1 cellular context compared by ENCODE assay signal in the genomic region with DNA sequence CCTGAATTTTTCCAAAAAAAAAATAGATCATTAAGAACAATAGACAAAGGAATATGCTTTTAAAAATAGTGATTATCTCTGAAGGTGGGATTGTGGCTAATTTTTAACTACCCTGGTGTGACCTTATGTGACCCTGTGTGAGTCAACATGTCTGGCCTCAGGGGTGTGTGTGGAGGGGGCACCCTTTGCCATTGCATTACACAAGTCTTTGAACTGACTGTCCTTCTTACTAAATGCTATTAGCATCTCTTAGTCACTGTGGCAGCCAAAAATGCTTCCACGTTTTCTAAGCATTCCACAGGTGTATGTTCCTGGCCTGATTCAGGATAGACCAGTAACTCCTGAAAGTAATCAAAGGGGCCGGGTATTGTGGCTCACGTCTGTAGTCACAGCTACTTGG.
TF ChIP-seq lines count a peak whose summit lies in the region.

No MANE protein-coding gene starts in this region.

TF ChIP-seq in HepG2, 621 proteins besides CTCF, POLR2A, EP300 and RAD21 (continued from another document and continues in another):
- TF ChIP-seq THRA (CRISPR knock-in tag; IDR thresholded peaks at IDR 0.05; ENCODE audit: borderline replicate concordance) (peak; percentile 100), ZNF790 (CRISPR knock-in tag; IDR thresholded peaks at IDR 0.05; ENCODE audit: borderline replicate concordance) (no peak), ZKSCAN8 (CRISPR knock-in tag; IDR thresholded peaks at IDR 0.05; ENCODE audit: borderline replicate concordance) (no peak), TGIF2 (CRISPR knock-in tag; IDR thresholded peaks at IDR 0.05) (no peak), ZNF558 (CRISPR knock-in tag; IDR thresholded peaks at IDR 0.05; ENCODE audit: borderline replicate concordance) (no peak), ZNF556 (CRISPR knock-in tag; IDR thresholded peaks at IDR 0.05; ENCODE audit: borderline replicate concordance) (no peak), HOMEZ (CRISPR knock-in tag; IDR thresholded peaks at IDR 0.05; ENCODE audit: low read depth) (no peak), SNAPC2 (CRISPR knock-in tag; IDR thresholded peaks at IDR 0.05) (no peak), ZNF317 (CRISPR knock-in tag; IDR thresholded peaks at IDR 0.05) (peak; percentile 47; the same call in 1 of the 2 replicates), KLF12 (CRISPR knock-in tag; IDR thresholded peaks at IDR 0.05; ENCODE audit: borderline replicate concordance) (no peak), SNRNP70 (IDR thresholded peaks at IDR 0.05; ENCODE audit: low read depth, low read length) (no peak), ZFAT (CRISPR knock-in tag; conservative IDR thresholded peaks at IDR 0.05) (no peak), MYC (CRISPR knock-in tag; IDR thresholded peaks at IDR 0.05; ENCODE audit: borderline replicate concordance) (no peak), ZNF264 (CRISPR knock-in tag; IDR thresholded peaks at IDR 0.05) (peak; percentile 42; the same call in 1 of the 2 replicates), RBM22 (optimal IDR thresholded peaks at IDR 0.05; ENCODE audit: low read length) (no peak), ZNF766 (CRISPR knock-in tag; IDR thresholded peaks at IDR 0.05; ENCODE audit: borderline replicate concordance) (no peak), ZNF44 (CRISPR knock-in tag; IDR thresholded peaks at IDR 0.05) (no peak), SCMH1 (CRISPR knock-in tag; IDR thresholded peaks at IDR 0.05; ENCODE audit: borderline replicate concordance) (no peak), HBP1 (CRISPR knock-in tag; IDR thresholded peaks at IDR 0.05; ENCODE audit: low read depth) (no peak), ZFP36 (IDR thresholded peaks at IDR 0.05; ENCODE audit: borderline replicate concordance, low read depth, low read length, partially characterized antibody) (no peak), ZNF83 (CRISPR knock-in tag; IDR thresholded peaks at IDR 0.05; ENCODE audit: borderline replicate concordance) (no peak), GTF2F1 (IDR thresholded peaks at IDR 0.05; ENCODE audit: low read length) (no peak), ZNF24 (IDR thresholded peaks at IDR 0.05) (no peak), ZNF225 (CRISPR knock-in tag; IDR thresholded peaks at IDR 0.05) (no peak), ZNF660 (CRISPR knock-in tag; IDR thresholded peaks at IDR 0.05; ENCODE audit: borderline replicate concordance, low read depth) (no peak), FOXA1 (IDR thresholded peaks at IDR 0.05) (0 out of 2 replicates have a peak, but pooled peaks have one; percentile 9), FOXA1 (CRISPR knock-in tag; IDR thresholded peaks at IDR 0.05) (peak; percentile 84), CENPX (CRISPR knock-in tag; IDR thresholded peaks at IDR 0.05) (no peak), NFE2L2 (IDR thresholded peaks at IDR 0.05; ENCODE audit: low read length) (no peak), EHMT2 (IDR thresholded peaks at IDR 0.05; ENCODE audit: borderline replicate concordance, low read depth, low read length) (no peak), PAWR (CRISPR knock-in tag; IDR thresholded peaks at IDR 0.05; ENCODE audit: borderline replicate concordance) (no peak), HDAC2 (CRISPR knock-in tag; IDR thresholded peaks at IDR 0.05) (0 out of 2 replicates have a peak, but pooled peaks have one; percentile 45), ZNF878 (CRISPR knock-in tag; IDR thresholded peaks at IDR 0.05) (no peak), ZNF7 (CRISPR knock-in tag; IDR thresholded peaks at IDR 0.05) (no peak), HOXA5 (CRISPR knock-in tag; IDR thresholded peaks at IDR 0.05) (no peak), ZNF615 (CRISPR knock-in tag; IDR thresholded peaks at IDR 0.05; ENCODE audit: borderline replicate concordance) (no peak), ZNF12 (CRISPR knock-in tag; IDR thresholded peaks at IDR 0.05) (peak; percentile 41; the same call in 1 of the 2 replicates), TFE3 (CRISPR knock-in tag; IDR thresholded peaks at IDR 0.05) (no peak), ZNF10 (CRISPR knock-in tag; IDR thresholded peaks at IDR 0.05; ENCODE audit: borderline replicate concordance, low read depth) (no peak), TFDP2 (CRISPR knock-in tag; IDR thresholded peaks at IDR 0.05) (no peak), ELF4 (CRISPR knock-in tag; IDR thresholded peaks at IDR 0.05; ENCODE audit: borderline replicate concordance) (no peak), ZBTB7B (CRISPR knock-in tag; IDR thresholded peaks at IDR 0.05) (no peak), HMG20A (CRISPR knock-in tag; IDR thresholded peaks at IDR 0.05; ENCODE audit: borderline replicate concordance) (peak; percentile 74), ZNF552 (CRISPR knock-in tag; IDR thresholded peaks at IDR 0.05; ENCODE audit: borderline replicate concordance) (no peak), IKZF4 (CRISPR knock-in tag; IDR thresholded peaks at IDR 0.05; ENCODE audit: borderline replicate concordance, low read depth, not compliant biosample characterization) (no peak), PHF8 (CRISPR knock-in tag; IDR thresholded peaks at IDR 0.05) (no peak), ZNF891 (CRISPR knock-in tag; IDR thresholded peaks at IDR 0.05) (no peak), PTBP1 (IDR thresholded peaks at IDR 0.05; ENCODE audit: low read depth, low read length, poor library complexity, severe bottlenecking) (no peak), TAF1 (CRISPR knock-in tag; IDR thresholded peaks at IDR 0.05) (no peak), ZNF644 (CRISPR knock-in tag; IDR thresholded peaks at IDR 0.05; ENCODE audit: low read depth) (peak; percentile 50; the same call in 1 of the 2 replicates), PHF20 (CRISPR knock-in tag; IDR thresholded peaks at IDR 0.05) (no peak), ZBTB7A (CRISPR knock-in tag; IDR thresholded peaks at IDR 0.05) (no peak), ATAD3A (CRISPR knock-in tag; IDR thresholded peaks at IDR 0.05) (no peak), NR1H2 (CRISPR knock-in tag; IDR thresholded peaks at IDR 0.05; ENCODE audit: borderline replicate concordance, low read depth) (no peak), AHR (CRISPR knock-in tag; IDR thresholded peaks at IDR 0.05) (no peak), NCOA2 (CRISPR knock-in tag; IDR thresholded peaks at IDR 0.05) (peak; percentile 82), CCAR2 (optimal IDR thresholded peaks at IDR 0.05; ENCODE audit: low read depth, low read length) (no peak)
- TF ChIP-seq, protein P1, sequence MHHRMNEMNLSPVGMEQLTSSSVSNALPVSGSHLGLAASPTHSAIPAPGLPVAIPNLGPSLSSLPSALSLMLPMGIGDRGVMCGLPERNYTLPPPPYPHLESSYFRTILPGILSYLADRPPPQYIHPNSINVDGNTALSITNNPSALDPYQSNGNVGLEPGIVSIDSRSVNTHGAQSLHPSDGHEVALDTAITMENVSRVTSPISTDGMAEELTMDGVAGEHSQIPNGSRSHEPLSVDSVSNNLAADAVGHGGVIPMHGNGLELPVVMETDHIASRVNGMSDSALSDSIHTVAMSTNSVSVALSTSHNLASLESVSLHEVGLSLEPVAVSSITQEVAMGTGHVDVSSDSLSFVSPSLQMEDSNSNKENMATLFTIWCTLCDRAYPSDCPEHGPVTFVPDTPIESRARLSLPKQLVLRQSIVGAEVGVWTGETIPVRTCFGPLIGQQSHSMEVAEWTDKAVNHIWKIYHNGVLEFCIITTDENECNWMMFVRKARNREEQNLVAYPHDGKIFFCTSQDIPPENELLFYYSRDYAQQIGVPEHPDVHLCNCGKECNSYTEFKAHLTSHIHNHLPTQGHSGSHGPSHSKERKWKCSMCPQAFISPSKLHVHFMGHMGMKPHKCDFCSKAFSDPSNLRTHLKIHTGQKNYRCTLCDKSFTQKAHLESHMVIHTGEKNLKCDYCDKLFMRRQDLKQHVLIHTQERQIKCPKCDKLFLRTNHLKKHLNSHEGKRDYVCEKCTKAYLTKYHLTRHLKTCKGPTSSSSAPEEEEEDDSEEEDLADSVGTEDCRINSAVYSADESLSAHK (CRISPR knock-in tag; IDR thresholded peaks at IDR 0.05; ENCODE audit: borderline replicate concordance) = no peak
- TF ChIP-seq, protein P2, sequence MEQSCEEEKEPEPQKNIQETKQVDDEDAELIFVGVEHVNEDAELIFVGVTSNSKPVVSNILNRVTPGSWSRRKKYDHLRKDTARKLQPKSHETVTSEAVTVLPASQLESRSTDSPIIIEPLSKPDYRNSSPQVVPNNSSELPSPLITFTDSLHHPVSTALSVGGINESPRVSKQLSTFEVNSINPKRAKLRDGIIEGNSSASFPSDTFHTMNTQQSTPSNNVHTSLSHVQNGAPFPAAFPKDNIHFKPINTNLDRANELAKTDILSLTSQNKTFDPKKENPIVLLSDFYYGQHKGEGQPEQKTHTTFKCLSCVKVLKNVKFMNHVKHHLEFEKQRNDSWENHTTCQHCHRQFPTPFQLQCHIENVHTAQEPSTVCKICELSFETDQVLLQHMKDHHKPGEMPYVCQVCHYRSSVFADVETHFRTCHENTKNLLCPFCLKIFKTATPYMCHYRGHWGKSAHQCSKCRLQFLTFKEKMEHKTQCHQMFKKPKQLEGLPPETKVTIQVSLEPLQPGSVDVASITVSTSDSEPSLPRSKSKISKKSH (CRISPR knock-in tag; IDR thresholded peaks at IDR 0.05; ENCODE audit: borderline replicate concordance) = no peak
